Comparison of ENCODE assay signal across 8 cellular contexts in genomic region chr12:124745891-124746570, GRCh38.
DNase-seq lines count a peak whose midpoint lies in the region; ATAC-seq and TF ChIP-seq lines count a peak whose summit lies in the region.

No MANE protein-coding gene starts in this region.

- H3K4me3 ChIP-seq in astrocyte of the spinal cord (ENCODE audit: low read depth, low read length) (no peak overlapping the region), psoas muscle (peak overlapping the region; percentile 21)

- no peaks in the 10 kb centered on the region for H3K9me3 ChIP-seq in CD4-positive, alpha-beta T cell (ENCODE audit: control insufficient read depth, low read length)
- H3K9me3 ChIP-seq in psoas muscle: no peaks in the 10 kb centered on the region

- peak in 1 of 10 experiments; percentile 9 for DNase-seq in CD4-positive, alpha-beta T cell
- peak; percentile 98 for DNase-seq in NCI-H82 (lab: John Stamatoyannopoulos, UW)
- peak; percentile 96 for DNase-seq in astrocyte of the spinal cord (ENCODE audit: low read depth, low spot score)
- peak; percentile 96 for DNase-seq in hepatic stellate cell (ENCODE audit: low spot score)
- DNase-seq in psoas muscle: peak; percentile 94 to 96
- DNase-seq in T-helper 1 cell: no peak
- no peak for DNase-seq in effector CD8-positive, alpha-beta T cell (lab: John Stamatoyannopoulos, UW)

- POLR2A ChIA-PET in CD4-positive, alpha-beta T cell (lab: Charles Lee): no interaction called here

- H3K4me1 ChIP-seq in psoas muscle: peaks cover 25% of the 10 kb centered on the region

- in situ Hi-C loops in astrocyte of the spinal cord (cut with HindIII; ENCODE audit: low sequenced_read_pairs): no loop called here

- ATAC-seq in CD4-positive, alpha-beta T cell (ENCODE audit: poor library complexity): peak; percentile 68
- ATAC-seq in HG03342 (IDR thresholded peaks at IDR 0.05; ENCODE audit: unreplicated experiment) (peak; percentile 36), psoas muscle (peak; percentile 89 to 94 (median 93))

- WGBS in psoas muscle, 3 donors: 5 to 6% (median 6%) methylated on average over 23 to 25 of the region's 25 CpGs

- H3K27me3 ChIP-seq in CD4-positive, alpha-beta T cell (ENCODE audit: control insufficient read depth, insufficient read depth, low read length): no peaks in the 10 kb centered on the region
- H3K27me3 ChIP-seq in psoas muscle (ENCODE audit: insufficient read depth in 3 of 3, low read length in 2 of 3): no peaks in the 10 kb centered on the region

- H3K4me1 Mint-ChIP-seq in CD4-positive, alpha-beta T cell (ENCODE audit: low read depth): peaks cover 12% of the 10 kb centered on the region

- CTCF ChIA-PET in CD4-positive, alpha-beta T cell (lab: Charles Lee): no interaction called here

- H3K9me3 Mint-ChIP-seq in CD4-positive, alpha-beta T cell: no peaks in the 10 kb centered on the region

- H3K27ac Mint-ChIP-seq in CD4-positive, alpha-beta T cell: no peak overlapping the region

- H3K27me3 Mint-ChIP-seq in CD4-positive, alpha-beta T cell: peaks cover 12% of the 10 kb centered on the region

- H3K36me3 ChIP-seq in psoas muscle (ENCODE audit: insufficient read depth in 1 of 2, low read depth in 1 of 2): no peaks in the 10 kb centered on the region

- TF ChIP-seq CTCF in CD4-positive, alpha-beta T cell (IDR thresholded peaks at IDR 0.05): no peak
- TF ChIP-seq CTCF in astrocyte of the spinal cord (IDR thresholded peaks at IDR 0.05; ENCODE audit: low read depth, low read length) (no peak), psoas muscle (IDR thresholded peaks at IDR 0.05) (no peak)

- no peaks in the 10 kb centered on the region for H3K36me3 Mint-ChIP-seq in CD4-positive, alpha-beta T cell (ENCODE audit: low read depth)

- H3K4me3 Mint-ChIP-seq in CD4-positive, alpha-beta T cell: peak overlapping the region; percentile 54

- intact Hi-C loops in CD4-positive, alpha-beta T cell (cut with DNase I, micrococcal nuclease): no loop called here
- intact Hi-C loops in psoas muscle (cut with DNase I): loop anchor here in 1 of 2 donors (5.0 kb wide), 1 partner anchor 64 kb away; no protein-coding TSS in a partner anchor

- no peak overlapping the region for H3K27ac ChIP-seq in CD4-positive, alpha-beta T cell (ENCODE audit: low read depth, low read length)
- peak overlapping the region; percentile 85 for H3K27ac ChIP-seq in psoas muscle

Comparison
In these comparisons a context has a peak if more than half of its experiments do, and no peak if none do; other contexts are left out.
1. ATAC-seq: peak in every context shown above with its lines; median percentile 93 in psoas muscle; 68 in CD4-positive, alpha-beta T cell; 36 in HG03342.
2. DNase-seq: peak in NCI-H82 (single experiment), astrocyte of the spinal cord (single experiment), hepatic stellate cell (single experiment) and psoas muscle (2 of 2); none in T-helper 1 cell (0 of 5) and effector CD8-positive, alpha-beta T cell (single experiment).